ENCODE assay signal across 9 cellular contexts in genomic region chr6:25173951-25174474, GRCh38.
A peak's percentile ranks its signal among the peaks of the same experiment; 100 is the strongest.
DNase-seq lines count a peak whose midpoint lies in the region; ATAC-seq and TF ChIP-seq lines count a peak whose summit lies in the region.
"Had no signal": no experiment of that assay in that cellular context is flagged by ENCODE, and none has a peak within 500 bp of the region (broad histone marks: within the 10 kb centered on the region; RNA-seq: fewer than 3 reads in every experiment).

No MANE protein-coding gene starts in this region.

- H3K36me3 Mint-ChIP-seq in activated CD4-positive, alpha-beta T cell treated with anti-CD3 and anti-CD28 coated beads for 36 hours (ENCODE audit: low read depth) = no peaks in the 10 kb centered on the region

- H3K27ac ChIP-seq in upper lobe of right lung = no peak overlapping the region

- no peak for TF ChIP-seq CTCF in upper lobe of right lung (IDR thresholded peaks at IDR 0.05)
- TF ChIP-seq CTCF in lower leg skin (IDR thresholded peaks at IDR 0.05) = no peak

- no peaks in the 10 kb centered on the region for H3K9me3 ChIP-seq in upper lobe of right lung

- H3K36me3 ChIP-seq in upper lobe of right lung = no peaks in the 10 kb centered on the region

- DNase-seq in activated CD4-positive, alpha-beta T cell treated with anti-CD3 and anti-CD28 coated beads for 36 hours = no peak
- no peak for DNase-seq in activated CD4-positive, alpha-beta T cell treated with anti-CD3 and anti-CD28 coated beads for 1 hour
- DNase-seq in SKM-1 treated with dmso at 0.1 percent for 144 hours (lab: John Stamatoyannopoulos, UW; ENCODE audit: unreplicated experiment) = peak; percentile 83
- DNase-seq in glomerular visceral epithelial cell (ENCODE audit: extremely low spot score) = peak; percentile 91
- peak; percentile 68 for DNase-seq in upper lobe of right lung
- DNase-seq in left ventricle myocardium superior = no peak
- DNase-seq in lower leg skin (ENCODE audit: low spot score in 2 of 2) = no peak
- no peak for DNase-seq in NCI-H2227 treated with DMSO at 0.1 percent for 48 hours (lab: John Stamatoyannopoulos, UW)
- DNase-seq: NCI-H1105 had no signal

- no peaks in the 10 kb centered on the region for H3K27me3 ChIP-seq in upper lobe of right lung

- peaks cover 42% of the 10 kb centered on the region for H3K4me1 Mint-ChIP-seq in activated CD4-positive, alpha-beta T cell treated with anti-CD3 and anti-CD28 coated beads for 36 hours

- POLR2A ChIA-PET in activated CD4-positive, alpha-beta T cell treated with anti-CD3 and anti-CD28 coated beads for 36 hours (lab: Charles Lee) = interaction anchor here (0.6 kb wide), 1 partner anchor 680 kb away, joined by 3 read pairs; the partner anchor contains the start of gene ALDH5A1

- 37 to 57% methylated on average over 4 of the region's 4 CpGs for WGBS in lower leg skin, 2 donors

- peaks cover 32% of the 10 kb centered on the region for H3K4me1 ChIP-seq in upper lobe of right lung

- H3K27ac Mint-ChIP-seq in activated CD4-positive, alpha-beta T cell treated with anti-CD3 and anti-CD28 coated beads for 36 hours = peak overlapping the region; percentile 35

- peak; percentile 72 for ATAC-seq in activated CD4-positive, alpha-beta T cell treated with anti-CD3 and anti-CD28 coated beads for 36 hours
- ATAC-seq in upper lobe of right lung = peak; percentile 78
- no peak for ATAC-seq in left ventricle myocardium superior

- no peaks in the 10 kb centered on the region for H3K9me3 Mint-ChIP-seq in activated CD4-positive, alpha-beta T cell treated with anti-CD3 and anti-CD28 coated beads for 36 hours (ENCODE audit: low read depth)

- H3K27me3 Mint-ChIP-seq in activated CD4-positive, alpha-beta T cell treated with anti-CD3 and anti-CD28 coated beads for 36 hours = no peaks in the 10 kb centered on the region

- H3K4me3 Mint-ChIP-seq in activated CD4-positive, alpha-beta T cell treated with anti-CD3 and anti-CD28 coated beads for 36 hours = no peak overlapping the region

- H3K4me3 ChIP-seq in upper lobe of right lung = no peak overlapping the region
- no peak overlapping the region for H3K4me3 ChIP-seq in lower leg skin (ENCODE audit: low read depth, poor library complexity, severe bottlenecking)

- intact Hi-C loops in activated CD4-positive, alpha-beta T cell treated with anti-CD3 and anti-CD28 coated beads for 36 hours (cut with DNase I, micrococcal nuclease) = loop anchor here in 1 of 2 experiments (2.0 kb wide), 1 partner anchor 35 kb away; no protein-coding TSS in a partner anchor
- intact Hi-C loops in upper lobe of right lung (cut with DNase I) (no loop called here), left ventricle myocardium superior (cut with micrococcal nuclease) (loop anchor here (10.0 kb wide), 1 partner anchor 89 kb away; no protein-coding TSS in a partner anchor), lower leg skin (cut with DNase I; ENCODE audit: low total_unique reads) (no loop called here)

- CTCF ChIA-PET in activated CD4-positive, alpha-beta T cell treated with anti-CD3 and anti-CD28 coated beads for 36 hours (lab: Charles Lee) = interaction anchor here (0.6 to 1.0 kb wide), 4 partner anchors 31 to 91 kb away, joined by 3 to 6 read pairs (median 3); no protein-coding TSS in a partner anchor

- TF ChIP-seq POLR2A in lower leg skin (IDR thresholded peaks at IDR 0.05) = no peak

Comparison
In these comparisons a context has a peak if more than half of its experiments do, and no peak if none do; other contexts are left out.
1. DNase-seq: peak in SKM-1 treated with dmso at 0.1 percent for 144 hours (single experiment), glomerular visceral epithelial cell (single experiment) and upper lobe of right lung (single experiment); none in activated CD4-positive, alpha-beta T cell treated with anti-CD3 and anti-CD28 coated beads for 36 hours (single experiment), activated CD4-positive, alpha-beta T cell treated with anti-CD3 and anti-CD28 coated beads for 1 hour (single experiment), left ventricle myocardium superior (single experiment), lower leg skin (0 of 2) and NCI-H2227 treated with DMSO at 0.1 percent for 48 hours (single experiment).